Comparison of ENCODE assay signal across 2 cellular contexts in the genomic region with DNA sequence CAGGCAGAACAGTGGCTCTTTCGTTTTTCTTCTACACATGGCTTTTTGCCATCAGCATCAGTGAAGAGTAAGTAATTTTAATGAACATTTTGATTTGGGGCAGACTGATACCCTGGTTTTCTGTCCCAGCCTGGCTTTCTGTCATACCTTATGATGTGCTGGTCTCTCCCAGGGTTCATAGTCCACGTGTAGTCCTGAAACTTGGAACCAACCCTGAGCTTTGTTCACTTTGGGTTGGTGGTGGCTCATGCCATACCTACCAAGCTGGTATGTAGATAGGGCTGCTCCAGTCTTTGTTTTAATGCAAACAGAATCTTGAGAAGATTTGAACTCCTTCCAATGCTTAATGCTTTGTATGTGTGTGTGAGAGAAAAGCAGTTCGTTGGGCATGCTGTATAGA.
TF ChIP-seq lines count a peak whose summit lies in the region.

No MANE protein-coding gene starts in this region.

TF ChIP-seq in WTC11, 78 proteins besides CTCF, POLR2A, EP300 and RAD21:
- TF ChIP-seq, protein P1, sequence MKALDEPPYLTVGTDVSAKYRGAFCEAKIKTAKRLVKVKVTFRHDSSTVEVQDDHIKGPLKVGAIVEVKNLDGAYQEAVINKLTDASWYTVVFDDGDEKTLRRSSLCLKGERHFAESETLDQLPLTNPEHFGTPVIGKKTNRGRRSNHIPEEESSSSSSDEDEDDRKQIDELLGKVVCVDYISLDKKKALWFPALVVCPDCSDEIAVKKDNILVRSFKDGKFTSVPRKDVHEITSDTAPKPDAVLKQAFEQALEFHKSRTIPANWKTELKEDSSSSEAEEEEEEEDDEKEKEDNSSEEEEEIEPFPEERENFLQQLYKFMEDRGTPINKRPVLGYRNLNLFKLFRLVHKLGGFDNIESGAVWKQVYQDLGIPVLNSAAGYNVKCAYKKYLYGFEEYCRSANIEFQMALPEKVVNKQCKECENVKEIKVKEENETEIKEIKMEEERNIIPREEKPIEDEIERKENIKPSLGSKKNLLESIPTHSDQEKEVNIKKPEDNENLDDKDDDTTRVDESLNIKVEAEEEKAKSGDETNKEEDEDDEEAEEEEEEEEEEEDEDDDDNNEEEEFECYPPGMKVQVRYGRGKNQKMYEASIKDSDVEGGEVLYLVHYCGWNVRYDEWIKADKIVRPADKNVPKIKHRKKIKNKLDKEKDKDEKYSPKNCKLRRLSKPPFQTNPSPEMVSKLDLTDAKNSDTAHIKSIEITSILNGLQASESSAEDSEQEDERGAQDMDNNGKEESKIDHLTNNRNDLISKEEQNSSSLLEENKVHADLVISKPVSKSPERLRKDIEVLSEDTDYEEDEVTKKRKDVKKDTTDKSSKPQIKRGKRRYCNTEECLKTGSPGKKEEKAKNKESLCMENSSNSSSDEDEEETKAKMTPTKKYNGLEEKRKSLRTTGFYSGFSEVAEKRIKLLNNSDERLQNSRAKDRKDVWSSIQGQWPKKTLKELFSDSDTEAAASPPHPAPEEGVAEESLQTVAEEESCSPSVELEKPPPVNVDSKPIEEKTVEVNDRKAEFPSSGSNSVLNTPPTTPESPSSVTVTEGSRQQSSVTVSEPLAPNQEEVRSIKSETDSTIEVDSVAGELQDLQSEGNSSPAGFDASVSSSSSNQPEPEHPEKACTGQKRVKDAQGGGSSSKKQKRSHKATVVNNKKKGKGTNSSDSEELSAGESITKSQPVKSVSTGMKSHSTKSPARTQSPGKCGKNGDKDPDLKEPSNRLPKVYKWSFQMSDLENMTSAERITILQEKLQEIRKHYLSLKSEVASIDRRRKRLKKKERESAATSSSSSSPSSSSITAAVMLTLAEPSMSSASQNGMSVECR (CRISPR knock-in tag; IDR thresholded peaks at IDR 0.05; ENCODE audit: borderline replicate concordance): no peak
- TF ChIP-seq IRF2 (CRISPR knock-in tag; IDR thresholded peaks at IDR 0.05; ENCODE audit: borderline replicate concordance, low read depth): no peak
- no peak for TF ChIP-seq GTF2I (CRISPR knock-in tag; conservative IDR thresholded peaks at IDR 0.05)
- no peak for TF ChIP-seq ATF1 (CRISPR knock-in tag; IDR thresholded peaks at IDR 0.05)
- TF ChIP-seq, protein P2, sequence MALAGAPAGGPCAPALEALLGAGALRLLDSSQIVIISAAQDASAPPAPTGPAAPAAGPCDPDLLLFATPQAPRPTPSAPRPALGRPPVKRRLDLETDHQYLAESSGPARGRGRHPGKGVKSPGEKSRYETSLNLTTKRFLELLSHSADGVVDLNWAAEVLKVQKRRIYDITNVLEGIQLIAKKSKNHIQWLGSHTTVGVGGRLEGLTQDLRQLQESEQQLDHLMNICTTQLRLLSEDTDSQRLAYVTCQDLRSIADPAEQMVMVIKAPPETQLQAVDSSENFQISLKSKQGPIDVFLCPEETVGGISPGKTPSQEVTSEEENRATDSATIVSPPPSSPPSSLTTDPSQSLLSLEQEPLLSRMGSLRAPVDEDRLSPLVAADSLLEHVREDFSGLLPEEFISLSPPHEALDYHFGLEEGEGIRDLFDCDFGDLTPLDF (CRISPR knock-in tag; IDR thresholded peaks at IDR 0.05): no peak
- TF ChIP-seq NFYB (CRISPR knock-in tag; conservative IDR thresholded peaks at IDR 0.05; ENCODE audit: low read depth): no peak
- TF ChIP-seq, protein P3, sequence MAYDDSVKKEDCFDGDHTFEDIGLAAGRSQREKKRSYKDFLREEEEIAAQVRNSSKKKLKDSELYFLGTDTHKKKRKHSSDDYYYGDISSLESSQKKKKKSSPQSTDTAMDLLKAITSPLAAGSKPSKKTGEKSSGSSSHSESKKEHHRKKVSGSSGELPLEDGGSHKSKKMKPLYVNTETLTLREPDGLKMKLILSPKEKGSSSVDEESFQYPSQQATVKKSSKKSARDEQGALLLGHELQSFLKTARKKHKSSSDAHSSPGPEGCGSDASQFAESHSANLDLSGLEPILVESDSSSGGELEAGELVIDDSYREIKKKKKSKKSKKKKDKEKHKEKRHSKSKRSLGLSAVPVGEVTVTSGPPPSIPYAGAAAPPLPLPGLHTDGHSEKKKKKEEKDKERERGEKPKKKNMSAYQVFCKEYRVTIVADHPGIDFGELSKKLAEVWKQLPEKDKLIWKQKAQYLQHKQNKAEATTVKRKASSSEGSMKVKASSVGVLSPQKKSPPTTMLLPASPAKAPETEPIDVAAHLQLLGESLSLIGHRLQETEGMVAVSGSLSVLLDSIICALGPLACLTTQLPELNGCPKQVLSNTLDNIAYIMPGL (CRISPR knock-in tag; IDR thresholded peaks at IDR 0.05): no peak

TF ChIP-seq in HepG2, 621 proteins besides CTCF, POLR2A, EP300 and RAD21:
- TF ChIP-seq HNF4A (CRISPR knock-in tag; IDR thresholded peaks at IDR 0.05) (peak; percentile 41), ZNF780A (CRISPR knock-in tag; IDR thresholded peaks at IDR 0.05) (no peak), CAMTA2 (CRISPR knock-in tag; IDR thresholded peaks at IDR 0.05; ENCODE audit: borderline replicate concordance) (no peak), ZNF644 (CRISPR knock-in tag; IDR thresholded peaks at IDR 0.05; ENCODE audit: low read depth) (peak; percentile 68; the same call in 1 of the 2 replicates), NR1H2 (CRISPR knock-in tag; IDR thresholded peaks at IDR 0.05; ENCODE audit: borderline replicate concordance, low read depth) (no peak), ZNF382 (CRISPR knock-in tag; IDR thresholded peaks at IDR 0.05; ENCODE audit: borderline replicate concordance) (no peak), HNF4G (IDR thresholded peaks at IDR 0.05; ENCODE audit: borderline replicate concordance, low read depth, low read length) (0 out of 2 replicates have a peak, but pooled peaks have one; percentile 25), HNF4G (CRISPR knock-in tag; IDR thresholded peaks at IDR 0.05; ENCODE audit: borderline replicate concordance, low read depth) (no peak), TBX3 (IDR thresholded peaks at IDR 0.05; ENCODE audit: borderline replicate concordance) (no peak), ZKSCAN1 (IDR thresholded peaks at IDR 0.05; ENCODE audit: low read length) (no peak), MBD4 (IDR thresholded peaks at IDR 0.05; ENCODE audit: borderline replicate concordance, low read length) (no peak), THAP11 (CRISPR knock-in tag; IDR thresholded peaks at IDR 0.05) (no peak), NFE2L2 (IDR thresholded peaks at IDR 0.05; ENCODE audit: low read length) (no peak), ZNF180 (CRISPR knock-in tag; IDR thresholded peaks at IDR 0.05; ENCODE audit: borderline replicate concordance, low read depth) (no peak), YEATS2 (CRISPR knock-in tag; IDR thresholded peaks at IDR 0.05; ENCODE audit: borderline replicate concordance) (no peak), ZNF136 (CRISPR knock-in tag; IDR thresholded peaks at IDR 0.05; ENCODE audit: low read depth) (no peak), NFYB (CRISPR knock-in tag; IDR thresholded peaks at IDR 0.05) (no peak), GTF2F1 (IDR thresholded peaks at IDR 0.05; ENCODE audit: low read length) (no peak)
- TF ChIP-seq, protein P4, sequence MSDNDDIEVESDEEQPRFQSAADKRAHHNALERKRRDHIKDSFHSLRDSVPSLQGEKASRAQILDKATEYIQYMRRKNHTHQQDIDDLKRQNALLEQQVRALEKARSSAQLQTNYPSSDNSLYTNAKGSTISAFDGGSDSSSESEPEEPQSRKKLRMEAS (IDR thresholded peaks at IDR 0.05): no peak
- TF ChIP-seq, protein P5, sequence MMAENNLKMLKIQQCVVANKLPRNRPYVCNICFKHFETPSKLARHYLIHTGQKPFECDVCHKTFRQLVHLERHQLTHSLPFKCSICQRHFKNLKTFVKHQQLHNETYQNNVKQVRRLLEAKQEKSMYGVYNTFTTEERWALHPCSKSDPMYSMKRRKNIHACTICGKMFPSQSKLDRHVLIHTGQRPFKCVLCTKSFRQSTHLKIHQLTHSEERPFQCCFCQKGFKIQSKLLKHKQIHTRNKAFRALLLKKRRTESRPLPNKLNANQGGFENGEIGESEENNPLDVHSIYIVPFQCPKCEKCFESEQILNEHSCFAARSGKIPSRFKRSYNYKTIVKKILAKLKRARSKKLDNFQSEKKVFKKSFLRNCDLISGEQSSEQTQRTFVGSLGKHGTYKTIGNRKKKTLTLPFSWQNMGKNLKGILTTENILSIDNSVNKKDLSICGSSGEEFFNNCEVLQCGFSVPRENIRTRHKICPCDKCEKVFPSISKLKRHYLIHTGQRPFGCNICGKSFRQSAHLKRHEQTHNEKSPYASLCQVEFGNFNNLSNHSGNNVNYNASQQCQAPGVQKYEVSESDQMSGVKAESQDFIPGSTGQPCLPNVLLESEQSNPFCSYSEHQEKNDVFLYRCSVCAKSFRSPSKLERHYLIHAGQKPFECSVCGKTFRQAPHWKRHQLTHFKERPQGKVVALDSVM (CRISPR knock-in tag; IDR thresholded peaks at IDR 0.05): no peak
- TF ChIP-seq, protein P6, sequence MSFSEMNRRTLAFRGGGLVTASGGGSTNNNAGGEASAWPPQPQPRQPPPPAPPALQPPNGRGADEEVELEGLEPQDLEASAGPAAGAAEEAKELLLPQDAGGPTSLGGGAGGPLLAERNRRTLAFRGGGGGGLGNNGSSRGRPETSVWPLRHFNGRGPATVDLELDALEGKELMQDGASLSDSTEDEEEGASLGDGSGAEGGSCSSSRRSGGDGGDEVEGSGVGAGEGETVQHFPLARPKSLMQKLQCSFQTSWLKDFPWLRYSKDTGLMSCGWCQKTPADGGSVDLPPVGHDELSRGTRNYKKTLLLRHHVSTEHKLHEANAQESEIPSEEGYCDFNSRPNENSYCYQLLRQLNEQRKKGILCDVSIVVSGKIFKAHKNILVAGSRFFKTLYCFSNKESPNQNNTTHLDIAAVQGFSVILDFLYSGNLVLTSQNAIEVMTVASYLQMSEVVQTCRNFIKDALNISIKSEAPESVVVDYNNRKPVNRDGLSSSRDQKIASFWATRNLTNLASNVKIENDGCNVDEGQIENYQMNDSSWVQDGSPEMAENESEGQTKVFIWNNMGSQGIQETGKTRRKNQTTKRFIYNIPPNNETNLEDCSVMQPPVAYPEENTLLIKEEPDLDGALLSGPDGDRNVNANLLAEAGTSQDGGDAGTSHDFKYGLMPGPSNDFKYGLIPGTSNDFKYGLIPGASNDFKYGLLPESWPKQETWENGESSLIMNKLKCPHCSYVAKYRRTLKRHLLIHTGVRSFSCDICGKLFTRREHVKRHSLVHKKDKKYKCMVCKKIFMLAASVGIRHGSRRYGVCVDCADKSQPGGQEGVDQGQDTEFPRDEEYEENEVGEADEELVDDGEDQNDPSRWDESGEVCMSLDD (CRISPR knock-in tag; IDR thresholded peaks at IDR 0.05; ENCODE audit: borderline replicate concordance): no peak
